30 cellular contexts compared by ENCODE assay signal in genomic region chr12:54341343-54341742, GRCh38. TPM values are rescaled to one million over a fixed set of nuclear protein-coding genes. Genes with fewer than 3 reads are reported as not detected.
DNase-seq lines count a peak whose midpoint lies in the region; ATAC-seq, FAIRE-seq and TF ChIP-seq lines count a peak whose summit lies in the region.
"Had no signal": no experiment of that assay in that cellular context is flagged by ENCODE, and none has a peak within 500 bp of the region (broad histone marks: within the 10 kb centered on the region; RNA-seq: fewer than 3 reads in every experiment).

No MANE protein-coding gene starts in this region.

- no peaks in the 10 kb centered on the region for H3K27me3 ChIP-seq in Caco-2 (replicated peaks; ENCODE audit: control insufficient read depth, insufficient read depth, low read length)
- H3K27me3 ChIP-seq in astrocyte (ENCODE audit: insufficient read depth, low read length) = no peaks in the 10 kb centered on the region
- H3K27me3 ChIP-seq in neural cell (ENCODE audit: insufficient read depth, low read depth, low read length) = no peaks in the 10 kb centered on the region
- no peaks in the 10 kb centered on the region for H3K27me3 ChIP-seq in brain microvascular endothelial cell (replicated peaks)
- H3K27me3 ChIP-seq: BE2C, MG63, Peyer's patch, SJSA1 had no signal

- CTCF ChIA-PET in Caco-2 (lab: Charles Lee) = interaction anchor here (1.2 kb wide), 1 partner anchor 17 kb away, joined by 7 read pairs; the partner anchor contains the start of gene COPZ1

- H3K4me3 ChIP-seq in Caco-2 (ENCODE audit: low read depth, low read length) (no peak overlapping the region), astrocyte (ENCODE audit: insufficient read depth, low read depth, low read length) (no peak overlapping the region), neural cell (ENCODE audit: low read length) (peak overlapping the region; percentile 54), brain microvascular endothelial cell (ENCODE audit: low read depth, low read length) (no peak overlapping the region)
- H3K4me3 ChIP-seq: lower lobe of right lung, MG63, Peyer's patch, SJSA1 had no signal

- BruUV-seq in Caco-2 (replicated peaks; lab: Mats Ljungman, UMichigan) = no TSS peak

- no peaks in the 10 kb centered on the region for H3F3A ChIP-seq in neural cell (ENCODE audit: insufficient read depth, low read length, poor library complexity, severe bottlenecking)

- H3K4me2 ChIP-seq in astrocyte (ENCODE audit: low read length) = no peak overlapping the region
- peak overlapping the region; percentile 57 for H3K4me2 ChIP-seq in neural cell (ENCODE audit: low read length)

- H2AFZ ChIP-seq in astrocyte (ENCODE audit: low read depth, low read length) = no peak overlapping the region
- H2AFZ ChIP-seq in neural cell (ENCODE audit: low read depth, low read length) = no peak overlapping the region

- H3K79me2 ChIP-seq in astrocyte (ENCODE audit: insufficient read depth, low read length) (peaks cover 33% of the 10 kb centered on the region), neural cell (replicated peaks; ENCODE audit: insufficient read depth, low read length) (no peaks in the 10 kb centered on the region)

- peak overlapping the region; percentile 47 for H3K27ac Mint-ChIP-seq in Caco-2 (ENCODE audit: unreplicated experiment)
- H3K27ac Mint-ChIP-seq in astrocyte (ENCODE audit: unreplicated experiment) = peak overlapping the region; percentile 24
- H3K27ac Mint-ChIP-seq: T-helper 1 cell treated with Interleukin-12 subunit alpha and Interleukin-12 subunit beta and Interleukin-4 antibody, amounts not matched to agents 30 μg/mL and 1 μg/mL, for 36 hours had no signal

- no peak for TF ChIP-seq RAD21 in neural cell (conservative IDR thresholded peaks at IDR 0.05)

- H3K4me1 ChIP-seq in Caco-2 = peaks cover 38% of the 10 kb centered on the region
- peaks cover 10% of the 10 kb centered on the region for H3K4me1 ChIP-seq in astrocyte (ENCODE audit: insufficient read depth, low read length)

- H3K36me3 ChIP-seq in Caco-2 (ENCODE audit: control insufficient read depth, insufficient read depth, low read length) (peaks cover 1% of the 10 kb centered on the region), astrocyte (ENCODE audit: insufficient read depth, low read length) (peaks cover 29% of the 10 kb centered on the region), neural cell (ENCODE audit: insufficient read depth, low read length) (peaks cover 9% of the 10 kb centered on the region), brain microvascular endothelial cell (replicated peaks) (peaks cover 45% of the 10 kb centered on the region)

- peaks cover 61% of the 10 kb centered on the region for H4K20me1 ChIP-seq in astrocyte (ENCODE audit: insufficient read depth, low read length)
- H4K20me1 ChIP-seq in neural cell (ENCODE audit: insufficient read depth) = no peaks in the 10 kb centered on the region

- in situ Hi-C loops in brain microvascular endothelial cell (cut with HindIII; ENCODE audit: low pct_ligation_motif_present, low sequenced_read_pairs) = no loop called here

- H3K9me3 ChIP-seq in Caco-2 = peaks cover 9% of the 10 kb centered on the region; the same call in 1 of the 2 replicates
- no peaks in the 10 kb centered on the region for H3K9me3 ChIP-seq in astrocyte (ENCODE audit: insufficient read depth, low read depth, low read length)
- no peaks in the 10 kb centered on the region for H3K9me3 ChIP-seq in neural cell (ENCODE audit: low read length)
- H3K9me3 ChIP-seq: BE2C, lower lobe of right lung, MG63, Peyer's patch, SJSA1 had no signal

- no peaks in the 10 kb centered on the region for H3K27me3 Mint-ChIP-seq in Caco-2 (ENCODE audit: insufficient read depth, unreplicated experiment)
- H3K27me3 Mint-ChIP-seq in astrocyte (ENCODE audit: low read depth, unreplicated experiment) = no peaks in the 10 kb centered on the region
- H3K27me3 Mint-ChIP-seq: activated naive CD4-positive, alpha-beta T cell treated with anti-CD3 and anti-CD28 coated beads, Interleukin-2, amount 10 ng/mL, durations not matched to agents 7 days and 5 days had no signal

- peaks cover 65% of the 10 kb centered on the region for H3K36me3 Mint-ChIP-seq in Caco-2 (ENCODE audit: insufficient read depth, unreplicated experiment)
- H3K36me3 Mint-ChIP-seq in astrocyte (ENCODE audit: low read depth, unreplicated experiment) = peaks cover 29% of the 10 kb centered on the region

- POLR2A ChIA-PET in Caco-2 (lab: Charles Lee) = interaction anchor here (0.7 to 1.0 kb wide), 2 partner anchors 17 to 55 kb away, joined by 3 read pairs; partner anchors contain the start of gene COPZ1

- no peak overlapping the region for H3K4me3 Mint-ChIP-seq in Caco-2 (ENCODE audit: unreplicated experiment)
- no peak overlapping the region for H3K4me3 Mint-ChIP-seq in astrocyte (ENCODE audit: unreplicated experiment)
- H3K4me3 Mint-ChIP-seq: activated naive CD4-positive, alpha-beta T cell treated with anti-CD3 and anti-CD28 coated beads, Interleukin-2, amount 10 ng/mL, durations not matched to agents 7 days and 5 days; T-helper 1 cell treated with Interleukin-12 subunit alpha and Interleukin-12 subunit beta and Interleukin-4 antibody, amounts not matched to agents 30 μg/mL and 1 μg/mL, for 36 hours had no signal

- H3K9me3 Mint-ChIP-seq in Caco-2 (ENCODE audit: unreplicated experiment) = no peaks in the 10 kb centered on the region
- H3K9me3 Mint-ChIP-seq in astrocyte (ENCODE audit: unreplicated experiment) = peaks cover 2% of the 10 kb centered on the region
- H3K9me3 Mint-ChIP-seq: activated naive CD4-positive, alpha-beta T cell treated with anti-CD3 and anti-CD28 coated beads, Interleukin-2, amount 10 ng/mL, durations not matched to agents 7 days and 5 days; T-helper 1 cell treated with Interleukin-12 subunit alpha and Interleukin-12 subunit beta and Interleukin-4 antibody, amounts not matched to agents 30 μg/mL and 1 μg/mL, for 36 hours had no signal

- ATAC-seq in HG03108 (IDR thresholded peaks at IDR 0.05; ENCODE audit: unreplicated experiment) = no peak
- ATAC-seq: HCT116, lower lobe of right lung had no signal

- TF ChIP-seq EP300 in neural cell (conservative IDR thresholded peaks at IDR 0.05; ENCODE audit: poor library complexity, severe bottlenecking) = no peak

- intact Hi-C loops in Caco-2 (cut with micrococcal nuclease; ENCODE audit: unreplicated experiment) = no loop called here

- no peaks in the 10 kb centered on the region for H3K9me2 ChIP-seq in neural cell (ENCODE audit: insufficient read depth, low read length)

- DNase-seq in Caco-2 (no peak), NCI-H2081 treated with DMSO at 0.1 percent for 48 hours (lab: John Stamatoyannopoulos, UW) (peak; percentile 55), astrocyte (ENCODE audit: low read depth) (no peak), LoVo (ENCODE audit: low spot score) (no peak), SKM-1 (lab: John Stamatoyannopoulos, UW; ENCODE audit: unreplicated experiment) (no peak), brain microvascular endothelial cell (no peak)
- DNase-seq: activated CD4-positive, alpha-beta T cell treated with anti-CD3 and anti-CD28 coated beads for 4 hours; activated naive CD4-positive, alpha-beta T cell treated with anti-CD3 and anti-CD28 coated beads, Interleukin-2, amount 10 ng/mL, durations not matched to agents 7 days and 5 days; activated T-cell treated with anti-CD3 and anti-CD28 coated beads, Interleukin-2, amount 50 U/mL, for 48 hours; amniotic stem cell; BE2C; DMS53; lower lobe of right lung; MG63; NCI-H146; NCI-H446 treated with DMSO at 0.1 percent for 48 hours; nucleus accumbens; Peyer's patch; stimulated activated CD4-positive, alpha-beta T cell treated with anti-CD3 and anti-CD28 coated beads, Interleukin-1b, Interleukin-23, amount 100 ng/mL, for 48 hours; substantia nigra had no signal

- FAIRE-seq in astrocyte (lab: Jason Lieb, UNC) = no peak
- FAIRE-seq: G401.6, small intestine, urothelium cell line had no signal

- no peak for TF ChIP-seq CTCF in Caco-2 (IDR thresholded peaks at IDR 0.05; ENCODE audit: insufficient read depth in 1 of 2, low read depth in 1 of 2, low read length in 1 of 2, severe bottlenecking in 1 of 2, unreplicated experiment in 1 of 2)
- no peak for TF ChIP-seq CTCF in astrocyte (IDR thresholded peaks at IDR 0.05; ENCODE audit: insufficient read depth, low read depth, low read length)
- TF ChIP-seq CTCF in neural cell (IDR thresholded peaks at IDR 0.05; ENCODE audit: poor library complexity, severe bottlenecking) = no peak
- no peak for TF ChIP-seq CTCF in brain microvascular endothelial cell (IDR thresholded peaks at IDR 0.05; ENCODE audit: low read depth, low read length, missing control alignments)

- H3K9ac ChIP-seq in astrocyte (ENCODE audit: low read length) (no peak overlapping the region), neural cell (ENCODE audit: low read length) (peak overlapping the region; percentile 52)

- H3K4me1 Mint-ChIP-seq in Caco-2 (ENCODE audit: low read depth, unreplicated experiment) (peaks cover 31% of the 10 kb centered on the region), astrocyte (ENCODE audit: low read depth, unreplicated experiment) (peaks cover 38% of the 10 kb centered on the region)
- H3K4me1 Mint-ChIP-seq: activated naive CD4-positive, alpha-beta T cell treated with anti-CD3 and anti-CD28 coated beads, Interleukin-2, amount 10 ng/mL, durations not matched to agents 7 days and 5 days had no signal

- H3K27ac ChIP-seq in astrocyte (ENCODE audit: low read depth, low read length) (no peak overlapping the region), neural cell (ENCODE audit: low read length) (peak overlapping the region; percentile 81), brain microvascular endothelial cell (no peak overlapping the region)
- H3K27ac ChIP-seq: lower lobe of right lung, Peyer's patch, SJSA1 had no signal

TF ChIP-seq in neural cell, 6 proteins besides CTCF, POLR2A, EP300 and RAD21 (continues in another document):
- TF ChIP-seq EZH2 (IDR thresholded peaks at IDR 0.05; ENCODE audit: borderline replicate concordance, insufficient read depth, low read length, poor library complexity, severe bottlenecking) (no peak), POLR2AphosphoS5 (IDR thresholded peaks at IDR 0.05) (no peak), MXI1 (conservative IDR thresholded peaks at IDR 0.05; ENCODE audit: poor library complexity, severe bottlenecking) (no peak), TAF1 (IDR thresholded peaks at IDR 0.05; ENCODE audit: low read depth) (no peak), SMC3 (conservative IDR thresholded peaks at IDR 0.05; ENCODE audit: poor library complexity) (no peak)

RNA-seq across cellular contexts. Expression of gene COPZ1, which starts 16.4 kb away (rescaled TPM):
- 129 and 133 TPM in 2 replicates for total RNA-seq in Caco-2 (2022)
- total RNA-seq in astrocyte = 134 and 136 TPM in 2 replicates
- polyA plus RNA-seq in neural cell = 159 and 192 TPM in 2 replicates
- polyA minus RNA-seq in neural cell = 90.3 and 97.5 TPM in 2 replicates

RNA-seq across cellular contexts. Expression of gene GPR84, which starts 22.9 kb away (rescaled TPM):
- total RNA-seq in Caco-2 (2022) = not detected in 2 replicates
- total RNA-seq in astrocyte = not detected in 2 replicates
- polyA plus RNA-seq in neural cell = not detected in 2 replicates
- not detected in 2 replicates for polyA minus RNA-seq in neural cell
- total RNA-seq: A673, Peyer's patch, SJSA1 had no signal

RNA-seq across cellular contexts. Expression of gene NFE2, which starts 40.5 kb away (rescaled TPM):
- total RNA-seq in Caco-2 (2022) (5.7 and 6.2 TPM in 2 replicates), astrocyte (0.29 and 0.41 TPM in 2 replicates)
- polyA plus RNA-seq in neural cell = not detected in 2 replicates
- polyA minus RNA-seq in neural cell = not detected in 2 replicates
- total RNA-seq: A673; activated CD8-positive, alpha-beta memory T cell treated with anti-CD3 and anti-CD28 coated beads for 36 hours; Peyer's patch; SJSA1 had no signal

RNA-seq across cellular contexts. Expression of gene ZNF385A, which starts 43.2 kb away (rescaled TPM):
- total RNA-seq in Caco-2 (2022) (8.4 and 9.4 TPM in 2 replicates), astrocyte (23.0 and 24.4 TPM in 2 replicates)
- polyA plus RNA-seq in neural cell = 0.46 TPM in 1 of 2 replicates, not detected in the other
- polyA minus RNA-seq in neural cell = 1.5 TPM in 1 of 2 replicates, not detected in the other
